ENCODE assay signal across 15 cellular contexts in the genomic region with DNA sequence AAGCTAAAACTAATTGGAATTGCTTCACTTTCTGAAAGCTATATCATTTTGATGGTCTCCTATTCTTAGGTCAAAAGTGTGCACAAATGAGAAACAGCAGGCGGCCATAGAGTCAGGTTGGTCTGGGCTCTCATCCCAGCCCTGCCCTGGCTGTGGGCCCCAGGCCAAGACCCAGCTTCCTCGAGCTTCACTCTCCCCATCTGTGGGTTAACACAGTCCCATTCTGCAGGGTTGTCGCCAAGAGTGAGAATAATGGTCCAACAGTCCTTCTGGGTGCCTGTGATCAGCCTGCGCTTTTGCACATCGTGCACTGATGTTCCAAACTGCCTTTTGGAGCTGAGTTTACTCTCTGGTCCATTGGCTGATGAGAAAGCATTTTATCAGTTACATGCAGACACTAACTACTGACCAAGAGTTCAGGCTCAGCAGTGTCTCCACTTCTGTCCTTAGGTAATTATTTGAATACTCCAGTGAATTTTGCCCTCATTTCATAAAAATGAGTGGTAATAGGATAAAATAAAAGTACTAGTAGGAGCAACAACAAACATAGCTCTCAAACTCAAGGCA.
A peak's percentile ranks its signal among the peaks of the same experiment; 100 is the strongest.
DNase-seq lines count a peak whose midpoint lies in the region; ATAC-seq and TF ChIP-seq lines count a peak whose summit lies in the region.
"Had no signal": no experiment of that assay in that cellular context is flagged by ENCODE, and none has a peak within 500 bp of the region (broad histone marks: within the 10 kb centered on the region; RNA-seq: fewer than 3 reads in every experiment).

No MANE protein-coding gene starts in this region.

- H3K4me3 Mint-ChIP-seq in stimulated activated naive B cell treated with anti-CD40 and anti-IgM and Interleukin-4, amounts not matched to agents 10 μg/mL and 1 μg/mL and 100 μg/mL, for 72 hours = no peak overlapping the region
- H3K4me3 Mint-ChIP-seq: naive B cell, type B pancreatic cell had no signal

- POLR2A ChIA-PET in PC-3 (lab: Charles Lee; ENCODE audit: unreplicated experiment) = no interaction called here

- H3K9me2 ChIP-seq in PC-3 (replicated peaks; ENCODE audit: low read length) = no peaks in the 10 kb centered on the region

- H3K4me3 ChIP-seq in PC-3 (ENCODE audit: low read length) = no peak overlapping the region
- H3K4me3 ChIP-seq: HAP-1 had no signal

- no peaks in the 10 kb centered on the region for H3K79me2 ChIP-seq in PC-3 (ENCODE audit: low read length)

- peaks cover 23% of the 10 kb centered on the region for H3K4me1 ChIP-seq in PC-3 (ENCODE audit: insufficient read depth, low read length)

- H3K4me2 ChIP-seq in PC-3 (ENCODE audit: low read length) = no peak overlapping the region

- DNase-seq in NCI-H2171 treated with DMSO at 0.1 percent for 48 hours (lab: John Stamatoyannopoulos, UW) (peak; percentile 55), NCI-H2171 (lab: John Stamatoyannopoulos, UW) (no peak), PC-3 (no peak), fibroblast of gingiva (ENCODE audit: low read depth) (peak; percentile 2), occipital lobe (lab: John Stamatoyannopoulos, UW) (peak; percentile 21), T-helper 1 cell (no peak)
- DNase-seq in stimulated activated naive B cell treated with anti-CD40 and anti-IgM and Interleukin-4, amounts not matched to agents 10 μg/mL and 1 μg/mL and 100 μg/mL, for 72 hours = no peak
- DNase-seq: 8988T; activated CD8-positive, alpha-beta memory T cell treated with anti-CD3 and anti-CD28 coated beads, Interleukin-2, amount 50 U/mL, for 48 hours; aorta; naive B cell; NCI-H187 had no signal

- no peaks in the 10 kb centered on the region for H3K27me3 ChIP-seq in PC-3 (ENCODE audit: low read length)

- no peaks in the 10 kb centered on the region for H3K27me3 Mint-ChIP-seq in stimulated activated naive B cell treated with anti-CD40 and anti-IgM and Interleukin-4, amounts not matched to agents 10 μg/mL and 1 μg/mL and 100 μg/mL, for 72 hours
- H3K27me3 Mint-ChIP-seq: naive B cell had no signal

- TF ChIP-seq CTCF in PC-3 (conservative IDR thresholded peaks at IDR 0.05; ENCODE audit: low read depth, low read length) = no peak

- H3K9me3 Mint-ChIP-seq in stimulated activated naive B cell treated with anti-CD40 and anti-IgM and Interleukin-4, amounts not matched to agents 10 μg/mL and 1 μg/mL and 100 μg/mL, for 72 hours = no peaks in the 10 kb centered on the region
- H3K9me3 Mint-ChIP-seq: naive B cell, type B pancreatic cell had no signal

- no peak overlapping the region for H3K9ac ChIP-seq in PC-3 (ENCODE audit: low read length)

- no TSS peak for BruUV-seq in PC-3 (replicated peaks; lab: Mats Ljungman, UMichigan)

- CTCF ChIA-PET in PC-3 (lab: Charles Lee) = no interaction called here

- no peak overlapping the region for H3K27ac ChIP-seq in PC-3 (ENCODE audit: low read length)

- H3K36me3 Mint-ChIP-seq in stimulated activated naive B cell treated with anti-CD40 and anti-IgM and Interleukin-4, amounts not matched to agents 10 μg/mL and 1 μg/mL and 100 μg/mL, for 72 hours = peaks cover 19 to 23% of the 10 kb centered on the region in 2 donors

- H3K4me1 Mint-ChIP-seq in stimulated activated naive B cell treated with anti-CD40 and anti-IgM and Interleukin-4, amounts not matched to agents 10 μg/mL and 1 μg/mL and 100 μg/mL, for 72 hours = peaks cover 16 to 33% of the 10 kb centered on the region in 2 donors

- H3K36me3 ChIP-seq in PC-3 (ENCODE audit: low read depth, low read length) = no peaks in the 10 kb centered on the region
- H3K36me3 ChIP-seq: HAP-1 had no signal

- intact Hi-C loops in PC-3 (cut with micrococcal nuclease) = loop anchor here (5.0 kb wide), 1 partner anchor 88 kb away; no protein-coding TSS in a partner anchor

- no peaks in the 10 kb centered on the region for H4K20me1 ChIP-seq in PC-3 (ENCODE audit: low read length)

- H2AFZ ChIP-seq in PC-3 (ENCODE audit: low read length) = no peak overlapping the region

- H3K9me3 ChIP-seq in PC-3 (ENCODE audit: low read length) = no peaks in the 10 kb centered on the region
- H3K9me3 ChIP-seq: HAP-1 had no signal

- peak; percentile 27 for ATAC-seq in PC-3
- no peak for ATAC-seq in GM18519 (IDR thresholded peaks at IDR 0.05; ENCODE audit: low FRiP score, unreplicated experiment)
- ATAC-seq in stimulated activated naive B cell treated with anti-CD40 and anti-IgM and Interleukin-4, amounts not matched to agents 10 μg/mL and 1 μg/mL and 100 μg/mL, for 72 hours (replicated peaks) = no peak

- H3F3A ChIP-seq in PC-3 (ENCODE audit: low read length, unreplicated experiment) = no peaks in the 10 kb centered on the region

- no peak overlapping the region for H3K27ac Mint-ChIP-seq in stimulated activated naive B cell treated with anti-CD40 and anti-IgM and Interleukin-4, amounts not matched to agents 10 μg/mL and 1 μg/mL and 100 μg/mL, for 72 hours
- H3K27ac Mint-ChIP-seq: type B pancreatic cell had no signal

Comparison
In these comparisons a context has a peak if more than half of its experiments do, and no peak if none do; other contexts are left out.
1. DNase-seq: peak in NCI-H2171 treated with DMSO at 0.1 percent for 48 hours (single experiment), fibroblast of gingiva (single experiment) and occipital lobe (single experiment); none in NCI-H2171 (single experiment), PC-3 (single experiment), T-helper 1 cell (0 of 5) and stimulated activated naive B cell treated with anti-CD40 and anti-IgM and Interleukin-4, amounts not matched to agents 10 μg/mL and 1 μg/mL and 100 μg/mL, for 72 hours (single experiment).